ENCODE assay signal across 17 cellular contexts in the genomic region with DNA sequence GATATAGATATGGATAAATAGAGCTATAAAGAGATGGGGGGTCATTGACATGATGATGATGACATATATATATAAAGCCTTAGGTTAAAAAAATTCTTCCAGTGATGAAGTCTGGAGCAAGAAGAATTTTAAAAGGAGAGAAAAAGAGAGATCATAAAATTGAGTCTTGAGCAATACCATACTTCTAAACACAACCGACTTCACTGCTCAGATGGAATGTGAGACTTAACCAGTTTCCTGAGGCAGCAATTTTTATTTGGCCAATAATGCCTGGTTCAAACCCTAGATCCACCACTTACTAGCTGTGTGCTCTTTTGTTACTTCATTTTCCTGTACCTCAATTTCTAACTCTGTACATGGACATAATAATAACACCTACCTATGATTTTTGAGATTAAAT.
A peak's percentile ranks its signal among the peaks of the same experiment; 100 is the strongest.
DNase-seq lines count a peak whose midpoint lies in the region; TF ChIP-seq lines count a peak whose summit lies in the region.
"Had no signal": no experiment of that assay in that cellular context is flagged by ENCODE, and none has a peak within 500 bp of the region (broad histone marks: within the 10 kb centered on the region; RNA-seq: fewer than 3 reads in every experiment).

No MANE protein-coding gene starts in this region.

- H3K4me3 ChIP-seq in adipocyte (ENCODE audit: low read length) (no peak overlapping the region), testis (no peak overlapping the region)

- H3K9me3 ChIP-seq in adipocyte (ENCODE audit: control insufficient read depth, low read length) (no peaks in the 10 kb centered on the region), testis (no peaks in the 10 kb centered on the region)
- H3K9me3 ChIP-seq: BE2C had no signal

- intact Hi-C loops in testis (cut with DNase I; ENCODE audit: low total_unique reads) = no loop called here

- TF ChIP-seq CTCF in testis (IDR thresholded peaks at IDR 0.05) = no peak
- no peak for TF ChIP-seq CTCF in endothelial cell (IDR thresholded peaks at IDR 0.05; ENCODE audit: unreplicated experiment)

- no peaks in the 10 kb centered on the region for H3K36me3 ChIP-seq in adipocyte (ENCODE audit: control insufficient read depth, insufficient read depth, low read length, severe bottlenecking)
- no peaks in the 10 kb centered on the region for H3K36me3 ChIP-seq in testis (ENCODE audit: low read depth, missing control alignments)
- H3K36me3 ChIP-seq: BE2C had no signal

- H3K4me3 Mint-ChIP-seq in endothelial cell (ENCODE audit: unreplicated experiment) = no peak overlapping the region
- H3K4me3 Mint-ChIP-seq: CD4-positive, CD25-positive, alpha-beta regulatory T cell; CD8-positive, alpha-beta memory T cell; H9 had no signal

- H3K9ac ChIP-seq in adipocyte (ENCODE audit: low read length) = no peak overlapping the region

- H3K9me3 Mint-ChIP-seq in endothelial cell (ENCODE audit: unreplicated experiment) = no peaks in the 10 kb centered on the region
- H3K9me3 Mint-ChIP-seq: CD8-positive, alpha-beta memory T cell; H9 had no signal

- peak; percentile 47 for DNase-seq in EH (ENCODE audit: low read depth)
- peak; percentile 43 for DNase-seq in adipocyte (ENCODE audit: low read depth)
- peak; percentile 21 for DNase-seq in iris pigment epithelial cell (ENCODE audit: low read depth)
- no peak for DNase-seq in NCI-H2029 (lab: John Stamatoyannopoulos, UW)
- no peak for DNase-seq in testis
- DNase-seq in endothelial cell (ENCODE audit: low spot score) = no peak
- DNase-seq in ecto neural progenitor cell (ENCODE audit: low spot score) = no peak
- DNase-seq: BE2C; C1 segment of cervical spinal cord; CD4-positive, CD25-positive, alpha-beta regulatory T cell; CD8-positive, alpha-beta memory T cell; COR-L47; DMS 273 treated with DMSO at 0.1 percent for 48 hours; DMS53; DND-41; H9; KG1 had no signal

- 89 to 94% methylated on average over 1 of the region's 1 CpG for WGBS in testis, 2 donors

- H3K4me1 ChIP-seq in adipocyte (ENCODE audit: control insufficient read depth, insufficient read depth, low read length) (peaks cover 17% of the 10 kb centered on the region), testis (no peaks in the 10 kb centered on the region)
- H3K4me1 ChIP-seq: BE2C had no signal

- H3K36me3 Mint-ChIP-seq in endothelial cell (ENCODE audit: low read depth, unreplicated experiment) = no peaks in the 10 kb centered on the region
- H3K36me3 Mint-ChIP-seq: CD4-positive, CD25-positive, alpha-beta regulatory T cell; CD8-positive, alpha-beta memory T cell had no signal

- no peak for TF ChIP-seq POLR2A in testis (IDR thresholded peaks at IDR 0.05)

- no peak overlapping the region for H3K27ac ChIP-seq in testis

- H3K27ac Mint-ChIP-seq in endothelial cell (ENCODE audit: unreplicated experiment) = no peak overlapping the region
- H3K27ac Mint-ChIP-seq: CD4-positive, CD25-positive, alpha-beta regulatory T cell; CD8-positive, alpha-beta memory T cell; H9 had no signal

- peaks cover 30% of the 10 kb centered on the region for H3K4me1 Mint-ChIP-seq in endothelial cell (ENCODE audit: unreplicated experiment)
- H3K4me1 Mint-ChIP-seq: CD4-positive, CD25-positive, alpha-beta regulatory T cell; CD8-positive, alpha-beta memory T cell had no signal

- H3K27me3 ChIP-seq in adipocyte (replicated peaks; ENCODE audit: control insufficient read depth, insufficient read depth, low read length) (no peaks in the 10 kb centered on the region), testis (no peaks in the 10 kb centered on the region)
- H3K27me3 ChIP-seq: BE2C had no signal

- peaks cover 3% of the 10 kb centered on the region for H3K27me3 Mint-ChIP-seq in endothelial cell (ENCODE audit: unreplicated experiment)

Comparison
In these comparisons a context has a peak if more than half of its experiments do, and no peak if none do; other contexts are left out.
1. DNase-seq: peak in EH (single experiment), adipocyte (single experiment) and iris pigment epithelial cell (single experiment); none in NCI-H2029 (single experiment), testis (single experiment), endothelial cell (single experiment) and ecto neural progenitor cell (single experiment).